In the genomic region with DNA sequence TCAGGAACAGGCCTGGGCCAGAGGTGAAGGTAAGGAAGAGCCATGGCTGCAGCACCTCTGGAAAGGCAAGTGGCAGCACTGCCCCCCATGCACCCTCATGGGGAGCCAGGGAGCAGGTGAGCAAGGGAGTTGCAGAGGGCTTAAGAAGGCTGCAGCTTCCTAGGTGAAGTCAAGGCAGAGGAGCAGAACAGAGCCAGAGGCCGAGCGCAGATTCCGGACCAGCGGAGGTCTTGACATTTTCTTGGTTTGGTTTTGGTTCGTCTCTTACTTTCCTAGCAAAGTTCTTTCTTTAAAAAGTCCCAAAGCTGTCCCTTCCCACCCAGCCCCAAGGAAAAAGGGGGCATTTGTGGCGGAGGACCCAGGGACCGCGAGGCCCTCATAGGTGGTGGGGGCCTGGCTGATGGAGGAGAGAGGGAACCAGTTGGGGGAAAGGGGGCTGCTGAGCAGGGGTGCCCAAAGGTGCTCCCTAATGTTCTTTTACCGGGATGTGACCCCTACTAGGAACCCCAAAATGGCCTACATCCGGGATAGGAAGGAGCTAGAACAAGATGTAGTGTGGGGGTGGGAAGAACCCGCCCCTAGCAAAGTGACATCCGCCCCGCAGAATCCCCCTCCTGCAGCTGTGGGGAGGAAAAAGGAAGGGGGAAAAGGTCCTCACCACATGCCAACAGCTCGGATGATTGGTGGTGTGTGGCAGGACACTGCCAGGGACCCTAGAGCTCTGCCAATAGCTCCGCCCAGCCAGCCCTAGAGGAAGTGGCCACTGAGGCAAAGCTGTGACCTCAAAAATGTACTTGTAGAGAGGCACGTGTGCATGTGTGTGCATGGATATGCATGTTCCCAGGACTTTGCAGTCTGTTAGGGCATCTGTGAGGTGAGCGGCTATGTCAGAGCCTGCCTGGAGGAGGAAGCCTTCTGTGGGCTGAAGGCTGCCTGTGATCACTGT, we compare ENCODE assay signal across 10 cellular contexts. TPM values are rescaled to one million over a fixed set of nuclear protein-coding genes. Genes with fewer than 3 reads are reported as not detected.
A peak's percentile ranks its signal among the peaks of the same experiment; 100 is the strongest.
DNase-seq lines count a peak whose midpoint lies in the region; ATAC-seq and TF ChIP-seq lines count a peak whose summit lies in the region.
"Had no signal": no experiment of that assay in that cellular context is flagged by ENCODE, and none has a peak within 500 bp of the region (broad histone marks: within the 10 kb centered on the region; RNA-seq: fewer than 3 reads in every experiment).

No MANE protein-coding gene starts in this region.

- 31% methylated on average over 3 of the region's 17 CpGs; no CpG with 5 or more reads in 1 of the 2 experiments for WGBS in IMR-90 (ENCODE audit: extremely low coverage in 2 of 2, insufficient read length in 1 of 2), 2 experiments
- 64% methylated on average over 17 of the region's 17 CpGs for WGBS in thymus
- WGBS in H9 (ENCODE audit: extremely low coverage, insufficient read length, low lambda C conversion rate) = no CpG with 5 or more reads among the region's 17 CpGs

- peaks cover 43% of the 10 kb centered on the region for H3F3A ChIP-seq in DOHH2 (ENCODE audit: control insufficient read depth, insufficient read depth)

- no peaks in the 10 kb centered on the region for H3K79me1 ChIP-seq in IMR-90 (ENCODE audit: low read depth in 1 of 2, low read length in 2 of 2)
- no peaks in the 10 kb centered on the region for H3K79me1 ChIP-seq in H9 (ENCODE audit: insufficient read depth, low read depth, low read length, poor library complexity, severe bottlenecking)

- H4K8ac ChIP-seq in IMR-90 (ENCODE audit: low read depth in 2 of 2, low read length in 2 of 2) (no peak overlapping the region), H9 (replicated peaks; ENCODE audit: insufficient read length, low read depth, low read length) (no peak overlapping the region)

- DNase-seq in GM20000 (ENCODE audit: low spot score) (peak; percentile 72), IMR-90 (peak; percentile 21), ascending aorta (ENCODE audit: low spot score in 2 of 2) (peak; percentile 63 to 84), H9 (no peak), posterior cingulate gyrus (no peak)

- in situ Hi-C loops in IMR-90 (cut with MboI; ENCODE audit: low sequenced_read_pairs) = no loop called here

- H4K91ac ChIP-seq in IMR-90 (ENCODE audit: insufficient read depth, low read depth, low read length) = no peak overlapping the region
- H4K91ac ChIP-seq in H9 (ENCODE audit: insufficient read length, low read depth, low read length) = no peak overlapping the region

- TF ChIP-seq CTCF in DOHH2 (IDR thresholded peaks at IDR 0.05; ENCODE audit: low read depth, low read length, poor library complexity, severe bottlenecking) (no peak), GM20000 (IDR thresholded peaks at IDR 0.05; ENCODE audit: extremely low read depth, missing control alignments) (no peak), IMR-90 (conservative IDR thresholded peaks at IDR 0.05; ENCODE audit: low read depth, low read length) (no peak), ascending aorta (IDR thresholded peaks at IDR 0.05) (no peak), H9 (conservative IDR thresholded peaks at IDR 0.05) (no peak)

- no peak overlapping the region for H3K27ac Mint-ChIP-seq in H9

- no peak overlapping the region for H3T11ph ChIP-seq in H9 (ENCODE audit: low read length)

- H3K4me3 ChIP-seq in DOHH2 (ENCODE audit: low read length) = peak overlapping the region; percentile 72
- no peak overlapping the region for H3K4me3 ChIP-seq in IMR-90 (ENCODE audit: insufficient read depth, low read depth, low read length)
- no peak overlapping the region for H3K4me3 ChIP-seq in ascending aorta
- no peak overlapping the region for H3K4me3 ChIP-seq in thymus (ENCODE audit: low read length)
- H3K4me3 ChIP-seq: adrenal gland had no signal

- H3K79me2 ChIP-seq in DOHH2 (ENCODE audit: control insufficient read depth, low read length) = no peaks in the 10 kb centered on the region
- H3K79me2 ChIP-seq in H9 (ENCODE audit: insufficient read depth, low read length) = no peaks in the 10 kb centered on the region

- no peak overlapping the region for H2AK9ac ChIP-seq in IMR-90 (replicated peaks; ENCODE audit: low read depth, low read length, poor library complexity)

- peaks cover 63% of the 10 kb centered on the region for H3K4me1 ChIP-seq in DOHH2 (ENCODE audit: control insufficient read depth, low read length)
- H3K4me1 ChIP-seq in IMR-90 (ENCODE audit: control insufficient read depth, insufficient read depth, low read length) = no peaks in the 10 kb centered on the region
- H3K4me1 ChIP-seq in ascending aorta = no peaks in the 10 kb centered on the region
- H3K4me1 ChIP-seq in thymus (ENCODE audit: control insufficient read depth, insufficient read depth, low read length) = peaks cover 35% of the 10 kb centered on the region
- no peaks in the 10 kb centered on the region; the same call in 1 of the 2 replicates for H3K4me1 ChIP-seq in H9 (ENCODE audit: insufficient read depth, low read length)

- ATAC-seq in IMR-90 (ENCODE audit: low read depth) (no peak), HG03039 (IDR thresholded peaks at IDR 0.05; ENCODE audit: unreplicated experiment) (no peak)

- H2AFZ ChIP-seq in IMR-90 (replicated peaks; ENCODE audit: low read length, poor library complexity) (peak overlapping the region; percentile 23), H9 (ENCODE audit: low read length) (no peak overlapping the region)

- POLR2A ChIA-PET in IMR-90 (lab: Charles Lee; ENCODE audit: unreplicated experiment) = no interaction called here

- H3K23me2 ChIP-seq in H9 (ENCODE audit: insufficient read length, low read depth, low read length, poor library complexity, severe bottlenecking) = peaks cover 13% of the 10 kb centered on the region

- no peak overlapping the region for H3K23ac ChIP-seq in IMR-90 (ENCODE audit: low read depth, low read length)
- no peak overlapping the region for H3K23ac ChIP-seq in H9 (ENCODE audit: insufficient read length, low read depth, low read length)

- H3K4ac ChIP-seq in IMR-90 (ENCODE audit: low read depth, low read length) = no peak overlapping the region
- H3K4ac ChIP-seq in H9 (ENCODE audit: low read depth, low read length) = no peak overlapping the region

- dilution Hi-C loops in IMR-90 (cut with HindIII; ENCODE audit: low sequenced_read_pairs, unreplicated experiment) = no loop called here

- H2BK120ac ChIP-seq in IMR-90 (ENCODE audit: low read depth, low read length) = no peak overlapping the region
- H2BK120ac ChIP-seq in H9 (ENCODE audit: low read depth, low read length, poor library complexity, severe bottlenecking) = no peak overlapping the region

- H2BK20ac ChIP-seq in IMR-90 (ENCODE audit: low read depth, low read length) (no peak overlapping the region), H9 (ENCODE audit: low read depth, low read length, poor library complexity, severe bottlenecking) (no peak overlapping the region)

- H3K36me3 ChIP-seq in DOHH2 (ENCODE audit: control insufficient read depth, low read length) (0 out of 2 replicates have a peak, but pooled peaks cover 5% of the 10 kb centered on the region), IMR-90 (ENCODE audit: control insufficient read depth, insufficient read depth, low read length) (no peaks in the 10 kb centered on the region), ascending aorta (no peaks in the 10 kb centered on the region), thymus (ENCODE audit: control insufficient read depth, insufficient read depth) (no peaks in the 10 kb centered on the region)
- H3K36me3 ChIP-seq: adrenal gland had no signal

- H3K9me1 ChIP-seq in IMR-90 (ENCODE audit: insufficient read depth, low read length) = no peaks in the 10 kb centered on the region

- H2BK5ac ChIP-seq in IMR-90 (ENCODE audit: low read depth, low read length, poor library complexity, severe bottlenecking) = no peak overlapping the region
- no peak overlapping the region for H2BK5ac ChIP-seq in H9 (ENCODE audit: insufficient read length, low read length)

- no peaks in the 10 kb centered on the region for H3K9me2 ChIP-seq in DOHH2 (replicated peaks; ENCODE audit: control insufficient read depth, low read length)

- no peaks in the 10 kb centered on the region for H3K36me3 Mint-ChIP-seq in H9 (ENCODE audit: insufficient read depth in 1 of 3, low read depth in 3 of 3)

- peaks cover 15 to 18% of the 10 kb centered on the region in 2 experiments for H3K4me1 Mint-ChIP-seq in H9

- H3K4me2 ChIP-seq in DOHH2 (ENCODE audit: low read length) (peak overlapping the region; percentile 99), IMR-90 (ENCODE audit: low read depth, low read length) (no peak overlapping the region), H9 (ENCODE audit: insufficient read depth, insufficient read length, low read length) (no peak overlapping the region)

- H3K9me3 Mint-ChIP-seq in H9 = no peaks in the 10 kb centered on the region
- H3K9me3 Mint-ChIP-seq: nephron had no signal

- CTCF ChIA-PET in IMR-90 (lab: Yijun Ruan, JAX) = interaction anchor here (0.8 kb wide), 1 partner anchor 15 kb away, joined by 3 read pairs; no protein-coding TSS in a partner anchor

- H3K9me3 ChIP-seq in DOHH2 (ENCODE audit: control insufficient read depth, insufficient read depth, low read length) (no peaks in the 10 kb centered on the region), IMR-90 (ENCODE audit: control insufficient read depth, insufficient read depth, low read length) (no peaks in the 10 kb centered on the region; the same call in 1 of the 2 replicates), ascending aorta (no peaks in the 10 kb centered on the region), thymus (ENCODE audit: control insufficient read depth) (no peaks in the 10 kb centered on the region), H9 (ENCODE audit: control insufficient read depth, low read depth, low read length) (no peaks in the 10 kb centered on the region)
- H3K9me3 ChIP-seq: adrenal gland had no signal

- H3K9ac ChIP-seq in IMR-90 (ENCODE audit: low read depth, low read length) (no peak overlapping the region), H9 (ENCODE audit: extremely low read depth, insufficient read length, low read length) (no peak overlapping the region)

- H3K56ac ChIP-seq in IMR-90 (ENCODE audit: extremely low read depth, insufficient read depth, low read length) = no peak overlapping the region
- no peak overlapping the region for H3K56ac ChIP-seq in H9 (ENCODE audit: insufficient read length, low read depth, low read length)

- H3K27ac ChIP-seq in DOHH2 (ENCODE audit: low read depth, low read length) (peak overlapping the region; percentile 76), IMR-90 (ENCODE audit: insufficient read depth, low read length) (no peak overlapping the region), ascending aorta (peak overlapping the region in 1 of 2 donors; percentile 42), thymus (ENCODE audit: low read depth) (peak overlapping the region; percentile 76), H9 (ENCODE audit: insufficient read length, low read depth, low read length) (no peak overlapping the region)

- no peak for TF ChIP-seq RAD21 in IMR-90 (IDR thresholded peaks at IDR 0.05; ENCODE audit: low read length)

- H3K27me3 ChIP-seq in DOHH2 (ENCODE audit: control insufficient read depth, low read length) (no peaks in the 10 kb centered on the region), IMR-90 (ENCODE audit: control insufficient read depth, insufficient read depth, low read length) (peaks cover 61% of the 10 kb centered on the region), ascending aorta (no peaks in the 10 kb centered on the region), thymus (ENCODE audit: control insufficient read depth, insufficient read depth) (no peaks in the 10 kb centered on the region), H9 (ENCODE audit: insufficient read depth, low read length) (peaks cover 4% of the 10 kb centered on the region; the same call in 1 of the 2 replicates)
- H3K27me3 ChIP-seq: adrenal gland had no signal

- BruUV-seq in IMR-90 (replicated peaks; lab: Mats Ljungman, UMichigan) = no TSS peak

- H3K18ac ChIP-seq in IMR-90 (ENCODE audit: low read depth, low read length) (no peak overlapping the region), H9 (ENCODE audit: insufficient read length, low read depth, low read length) (no peak overlapping the region)

- H2BK12ac ChIP-seq in H9 (ENCODE audit: insufficient read length, low read depth, low read length) = no peak overlapping the region

- H3K4me3 Mint-ChIP-seq in H9 = no peak overlapping the region; a peak in 1 of 5 replicates

- intact Hi-C loops in IMR-90 (cut with micrococcal nuclease) = no loop called here
- intact Hi-C loops in ascending aorta (cut with DNase I) = no loop called here
- intact Hi-C loops in posterior cingulate gyrus (cut with DNase I) = no loop called here

- H4K20me1 ChIP-seq in DOHH2 (ENCODE audit: control insufficient read depth, insufficient read depth, low read depth, low read length) = no peaks in the 10 kb centered on the region
- H4K20me1 ChIP-seq in IMR-90 (ENCODE audit: insufficient read depth, low read length) = no peaks in the 10 kb centered on the region
- H4K20me1 ChIP-seq in H9 (ENCODE audit: control insufficient read depth, insufficient read depth, insufficient read length) = no peaks in the 10 kb centered on the region

- no peak overlapping the region for H2BK15ac ChIP-seq in IMR-90 (ENCODE audit: low read depth, low read length)
- H2BK15ac ChIP-seq in H9 (ENCODE audit: low read depth, low read length) = no peak overlapping the region

- H4K5ac ChIP-seq in IMR-90 (ENCODE audit: low read depth, low read length) (no peak overlapping the region), H9 (ENCODE audit: insufficient read length, low read depth, low read length) (no peak overlapping the region)

- H3K14ac ChIP-seq in IMR-90 (replicated peaks; ENCODE audit: low read depth, low read length) (no peak overlapping the region), H9 (ENCODE audit: insufficient read depth, low read length) (no peak overlapping the region; the same call in 1 of the 2 replicates)

- H2AK5ac ChIP-seq in IMR-90 (ENCODE audit: low read depth, low read length) (no peak overlapping the region), H9 (ENCODE audit: insufficient read length, low read length) (no peak overlapping the region)

- TF ChIP-seq POLR2A in IMR-90 (IDR thresholded peaks at IDR 0.05; ENCODE audit: low read depth, low read length) = no peak

- H3K27me3 Mint-ChIP-seq in H9 (ENCODE audit: low read depth) = peaks cover 42% of the 10 kb centered on the region

RNA-seq across cellular contexts. Expression of gene CD72, which starts 0.9 kb away (rescaled TPM):
- 0.36 TPM in 1 of 2 replicates, not detected in the other for total RNA-seq in IMR-90 (2012; rRNA removed)
- polyA plus RNA-seq in IMR-90 (2012; rRNA removed) = 0.09 and 0.58 TPM in 2 replicates
- 0.06 and 0.46 TPM in 2 replicates for polyA plus RNA-seq in IMR-90 (2012; cell fraction: cytosol; rRNA removed)
- 5.8 and 7.9 TPM in 2 replicates for polyA plus RNA-seq in IMR-90 (2012; cell fraction: nucleus; rRNA removed; ENCODE audit: low replicate concordance)
- total RNA-seq in ascending aorta = not detected
- 23.6 TPM for polyA plus RNA-seq in thymus
- 3.3 and 3.9 TPM in 2 replicates for total RNA-seq in H9 (2021)

RNA-seq across cellular contexts. Expression of gene TESK1, which starts 14.1 kb away (rescaled TPM):
- total RNA-seq in IMR-90 (2012; rRNA removed) = 3.1 and 3.4 TPM in 2 replicates
- polyA plus RNA-seq in IMR-90 (2012; rRNA removed) = 21.0 and 22.9 TPM in 2 replicates
- 17.6 and 18.1 TPM in 2 replicates for polyA plus RNA-seq in IMR-90 (2012; cell fraction: cytosol; rRNA removed)
- 111 and 120 TPM in 2 replicates for polyA plus RNA-seq in IMR-90 (2012; cell fraction: nucleus; rRNA removed; ENCODE audit: low replicate concordance)
- 70.2 TPM for total RNA-seq in ascending aorta
- polyA plus RNA-seq in thymus = 32.8 TPM
- 28.1 and 28.6 TPM in 2 replicates for total RNA-seq in H9 (2021)

RNA-seq across cellular contexts. Expression of gene SIT1, which starts 31.6 kb away (rescaled TPM):
- total RNA-seq in IMR-90 (2012; rRNA removed) = not detected in 2 replicates
- not detected in 2 replicates for polyA plus RNA-seq in IMR-90 (2012; rRNA removed)
- 0.27 TPM in 1 of 2 replicates, not detected in the other for polyA plus RNA-seq in IMR-90 (2012; cell fraction: cytosol; rRNA removed)
- not detected in 2 replicates for polyA plus RNA-seq in IMR-90 (2012; cell fraction: nucleus; rRNA removed; ENCODE audit: low replicate concordance)
- not detected for total RNA-seq in ascending aorta
- 42.2 TPM for polyA plus RNA-seq in thymus
- total RNA-seq in H9 (2021) = 1.3 and 1.6 TPM in 2 replicates

RNA-seq across cellular contexts. Expression of gene RMRP, which starts 38.7 kb away (rescaled TPM):
- 13,690 and 21,707 TPM in 2 replicates for total RNA-seq in IMR-90 (2012; rRNA removed)
- 39.7 and 88.0 TPM in 2 replicates for polyA plus RNA-seq in IMR-90 (2012; rRNA removed)
- not detected in 2 replicates for polyA plus RNA-seq in IMR-90 (2012; cell fraction: cytosol; rRNA removed)
- polyA plus RNA-seq in IMR-90 (2012; cell fraction: nucleus; rRNA removed; ENCODE audit: low replicate concordance) = not detected in 2 replicates
- 17,070 TPM for total RNA-seq in ascending aorta
- 13.0 TPM for polyA plus RNA-seq in thymus
- total RNA-seq in H9 (2021) = 18,417 and 20,652 TPM in 2 replicates

RNA-seq across cellular contexts. Expression of gene CCDC107, which starts 39.0 kb away (rescaled TPM):
- total RNA-seq in IMR-90 (2012; rRNA removed) (6.8 and 10.0 TPM in 2 replicates), ascending aorta (67.6 TPM), H9 (2021) (11.3 and 12.0 TPM in 2 replicates)
- polyA plus RNA-seq in IMR-90 (2012; rRNA removed) (21.1 and 24.4 TPM in 2 replicates), thymus (43.2 TPM)
- 15.4 and 21.2 TPM in 2 replicates for polyA plus RNA-seq in IMR-90 (2012; cell fraction: cytosol; rRNA removed)
- polyA plus RNA-seq in IMR-90 (2012; cell fraction: nucleus; rRNA removed; ENCODE audit: low replicate concordance) = 17.3 and 33.3 TPM in 2 replicates

Comparison
In these comparisons a context has a peak if more than half of its experiments do, and no peak if none do; other contexts are left out.
1. H3K27ac ChIP-seq: peak in DOHH2 (single experiment) and thymus (single experiment); none in IMR-90 (single experiment) and H9 (single experiment).
2. DNase-seq: peak in GM20000 (single experiment), IMR-90 (single experiment) and ascending aorta (2 of 2); none in H9 (single experiment) and posterior cingulate gyrus (0 of 10).